ENCODE assay signal across 27 cellular contexts in genomic region chr2:3246406-3246805, GRCh38.
"Had no signal": no experiment of that assay in that cellular context is flagged by ENCODE, and none has a peak within 500 bp of the region (broad histone marks: within the 10 kb centered on the region; RNA-seq: fewer than 3 reads in every experiment).

No MANE protein-coding gene starts in this region.

- DNase-seq: activated CD4-positive, alpha-beta memory T cell treated with anti-CD3 and anti-CD28 coated beads, Interleukin-2, amount 10 ng/mL, durations not matched to agents 7 days and 5 days; activated CD4-positive, alpha-beta T cell treated with anti-CD3 and anti-CD28 coated beads for 36 hours; activated CD4-positive, alpha-beta T cell treated with anti-CD3 and anti-CD28 coated beads, Interleukin-2, amount 50 U/mL, for 1 hour; activated effector memory CD4-positive, alpha-beta T cell treated with anti-CD3 and anti-CD28 coated beads, Interleukin-2, amount 50 U/mL, for 16 hours; activated naive CD4-positive, alpha-beta T cell treated with Interleukin-2 at 50 U/mL for 16 hours; activated naive CD8-positive, alpha-beta T cell treated with anti-CD3 and anti-CD28 coated beads, Interleukin-2, amount 50 U/mL, for 24 hours; activated T-cell treated with anti-CD3 and anti-CD28 coated beads, Interleukin-2, amount 50 U/mL, for 4 hours; amniotic stem cell; body of pancreas; Karpas-422; MM.1S; NCI-H1105; NCI-H1436; NCI-H1694 treated with DMSO at 0.1 percent for 48 hours; NCI-H2029 treated with DMSO at 0.1 percent for 48 hours; NCI-H69; NK-92 treated with Interleukin-12 subunit alpha and Interleukin-12 subunit beta, amount 100 ng/mL, for 24 hours; OCI-M1; RPMI8226; T-cell had no signal

- H3K4me3 ChIP-seq: ascending aorta, body of pancreas, K562, SK-N-MC had no signal

- H3K4me1 ChIP-seq: ascending aorta, body of pancreas had no signal

- H3K27me3 ChIP-seq: ascending aorta, body of pancreas had no signal

- ATAC-seq: activated CD4-positive, alpha-beta T cell treated with anti-CD3 and anti-CD28 coated beads for 36 hours; activated naive CD4-positive, alpha-beta T cell treated with anti-CD3 and anti-CD28 coated beads, Interleukin-2, amount 50 U/mL, for 72 hours; activated naive CD8-positive, alpha-beta T cell treated with anti-CD3 and anti-CD28 coated beads, Interleukin-2, amount 50 U/mL, for 24 hours; activated T-cell treated with anti-CD3 and anti-CD28 coated beads, Interleukin-2, amount 50 U/mL, for 4 hours; body of pancreas; K562; Panc1; Right ventricle myocardium inferior; T-cell had no signal

- H3K27me3 Mint-ChIP-seq: activated CD4-positive, alpha-beta memory T cell treated with anti-CD3 and anti-CD28 coated beads, Interleukin-2, amount 10 ng/mL, durations not matched to agents 7 days and 5 days; activated CD4-positive, alpha-beta T cell treated with anti-CD3 and anti-CD28 coated beads for 36 hours; activated naive CD8-positive, alpha-beta T cell treated with anti-CD3 and anti-CD28 coated beads, Interleukin-2, amount 50 U/mL, for 24 hours; T-cell had no signal

- H3K27ac Mint-ChIP-seq: activated CD4-positive, alpha-beta memory T cell treated with anti-CD3 and anti-CD28 coated beads, Interleukin-2, amount 10 ng/mL, durations not matched to agents 7 days and 5 days; activated CD4-positive, alpha-beta T cell treated with anti-CD3 and anti-CD28 coated beads for 36 hours; activated naive CD8-positive, alpha-beta T cell treated with anti-CD3 and anti-CD28 coated beads, Interleukin-2, amount 50 U/mL, for 24 hours; T-cell had no signal

- H3K4me3 Mint-ChIP-seq: activated CD4-positive, alpha-beta memory T cell treated with anti-CD3 and anti-CD28 coated beads, Interleukin-2, amount 10 ng/mL, durations not matched to agents 7 days and 5 days; activated CD4-positive, alpha-beta T cell treated with anti-CD3 and anti-CD28 coated beads for 36 hours; activated naive CD8-positive, alpha-beta T cell treated with anti-CD3 and anti-CD28 coated beads, Interleukin-2, amount 50 U/mL, for 24 hours; activated T-cell treated with anti-CD3 and anti-CD28 coated beads, Interleukin-2, amount 50 U/mL, for 4 hours; T-cell had no signal

- H3K27ac ChIP-seq: ascending aorta, body of pancreas, SK-N-MC, VCaP had no signal
